In genomic region chr17:3485481-3486068, GRCh38 we compare ENCODE assay signal across 25 cellular contexts. TPM values are rescaled to one million over a fixed set of nuclear protein-coding genes. Genes with fewer than 3 reads are reported as not detected.
"Had no signal": no experiment of that assay in that cellular context is flagged by ENCODE, and none has a peak within 500 bp of the region (broad histone marks: within the 10 kb centered on the region; RNA-seq: fewer than 3 reads in every experiment).

No MANE protein-coding gene starts in this region.

- FAIRE-seq: bronchial epithelial cell had no signal

- H3K4me3 Mint-ChIP-seq: activated B cell treated with CpG ODN at 0.5 μM for 24 hours; activated CD4-positive, alpha-beta T cell treated with anti-CD3 and anti-CD28 coated beads, Interleukin-2, amount 10 ng/mL, durations not matched to agents 24 days and 14 days; activated CD8-positive, alpha-beta memory T cell treated with anti-CD3 and anti-CD28 coated beads, Interleukin-2, amount 10 ng/mL, durations not matched to agents 7 days and 5 days; activated naive CD4-positive, alpha-beta T cell treated with anti-CD3 and anti-CD28 coated beads, Interleukin-2, amount 50 U/mL, for 24 hours; activated T-cell treated with anti-CD3 and anti-CD28 coated beads, Interleukin-2, amount 50 U/mL, for 24 hours; activated T-helper 1 cell treated with anti-CD3 and anti-CD28 coated beads, Interleukin-12 subunit alpha, Interleukin-12 subunit beta, Interleukin-2, Interleukin-4 antibody, amounts not matched to agents 30 ng/mL and 10 ng/mL and 1 ng/mL, durations not matched to agents 14 hours and 24 hours and 36 hours; T-helper 17 cell had no signal

- DNase-seq: activated B cell treated with CpG ODN at 0.5 μM for 24 hours; activated CD4-positive, alpha-beta T cell treated with anti-CD3 and anti-CD28 coated beads for 1 hour; activated CD4-positive, alpha-beta T cell treated with anti-CD3 and anti-CD28 coated beads, Interleukin-2, amount 10 ng/mL, durations not matched to agents 24 days and 14 days; activated CD4-positive, alpha-beta T cell treated with anti-CD3 and anti-CD28 coated beads, Interleukin-2, amount 50 U/mL, for 48 hours; activated CD8-positive, alpha-beta memory T cell treated with anti-CD3 and anti-CD28 coated beads, Interleukin-2, amount 10 ng/mL, durations not matched to agents 7 days and 5 days; activated effector memory CD4-positive, alpha-beta T cell treated with Interleukin-2 at 50 U/mL for 16 hours; activated naive CD4-positive, alpha-beta T cell; activated T-cell treated with anti-CD3 and anti-CD28 coated beads, Interleukin-2, amount 50 U/mL, for 24 hours; aorta; central memory CD4-positive, alpha-beta T cell; MM.1S; NCI-H1105; NCI-H1436 treated with DMSO at 0.1 percent for 48 hours; NCI-H1930; NCI-H345; NCI-H510A; NCI-H69; PC-3; SIG-M5; T-helper 17 cell; T-helper 9 cell had no signal

- H3K36me3 Mint-ChIP-seq: activated CD8-positive, alpha-beta memory T cell treated with anti-CD3 and anti-CD28 coated beads, Interleukin-2, amount 10 ng/mL, durations not matched to agents 7 days and 5 days; activated naive CD4-positive, alpha-beta T cell treated with anti-CD3 and anti-CD28 coated beads, Interleukin-2, amount 50 U/mL, for 24 hours had no signal

- H3K4me1 Mint-ChIP-seq: activated B cell treated with CpG ODN at 0.5 μM for 24 hours; activated CD4-positive, alpha-beta T cell treated with anti-CD3 and anti-CD28 coated beads, Interleukin-2, amount 10 ng/mL, durations not matched to agents 24 days and 14 days; activated CD8-positive, alpha-beta memory T cell treated with anti-CD3 and anti-CD28 coated beads, Interleukin-2, amount 10 ng/mL, durations not matched to agents 7 days and 5 days; activated naive CD4-positive, alpha-beta T cell treated with anti-CD3 and anti-CD28 coated beads, Interleukin-2, amount 50 U/mL, for 24 hours; T-helper 17 cell had no signal

- ATAC-seq: activated CD8-positive, alpha-beta memory T cell treated with anti-CD3 and anti-CD28 coated beads, Interleukin-2, amount 10 ng/mL, durations not matched to agents 7 days and 5 days; PC-3; T-helper 17 cell had no signal

- H3K9me3 Mint-ChIP-seq: activated B cell treated with CpG ODN at 0.5 μM for 24 hours; activated CD4-positive, alpha-beta T cell treated with anti-CD3 and anti-CD28 coated beads, Interleukin-2, amount 10 ng/mL, durations not matched to agents 24 days and 14 days; activated naive CD4-positive, alpha-beta T cell treated with anti-CD3 and anti-CD28 coated beads, Interleukin-2, amount 50 U/mL, for 24 hours; activated T-cell treated with anti-CD3 and anti-CD28 coated beads, Interleukin-2, amount 50 U/mL, for 24 hours; activated T-helper 1 cell treated with anti-CD3 and anti-CD28 coated beads, Interleukin-12 subunit alpha, Interleukin-12 subunit beta, Interleukin-2, Interleukin-4 antibody, amounts not matched to agents 30 ng/mL and 10 ng/mL and 1 ng/mL, durations not matched to agents 14 hours and 24 hours and 36 hours had no signal

- H3K27ac Mint-ChIP-seq: activated B cell treated with CpG ODN at 0.5 μM for 24 hours; activated CD4-positive, alpha-beta T cell treated with anti-CD3 and anti-CD28 coated beads, Interleukin-2, amount 10 ng/mL, durations not matched to agents 24 days and 14 days; activated CD8-positive, alpha-beta memory T cell treated with anti-CD3 and anti-CD28 coated beads, Interleukin-2, amount 10 ng/mL, durations not matched to agents 7 days and 5 days; activated naive CD4-positive, alpha-beta T cell treated with anti-CD3 and anti-CD28 coated beads, Interleukin-2, amount 50 U/mL, for 24 hours; activated T-cell treated with anti-CD3 and anti-CD28 coated beads, Interleukin-2, amount 50 U/mL, for 24 hours; activated T-helper 1 cell treated with anti-CD3 and anti-CD28 coated beads, Interleukin-12 subunit alpha, Interleukin-12 subunit beta, Interleukin-2, Interleukin-4 antibody, amounts not matched to agents 30 ng/mL and 10 ng/mL and 1 ng/mL, durations not matched to agents 14 hours and 24 hours and 36 hours; T-helper 17 cell had no signal

RNA-seq across cellular contexts. Expression of gene ASPA, which starts 9.8 kb away (rescaled TPM):
- total RNA-seq: activated B cell treated with CpG ODN at 0.5 μM for 24 hours; activated CD4-positive, alpha-beta T cell treated with anti-CD3 and anti-CD28 coated beads, Interleukin-2, amount 10 ng/mL, durations not matched to agents 24 days and 14 days; activated CD8-positive, alpha-beta memory T cell treated with anti-CD3 and anti-CD28 coated beads, Interleukin-2, amount 10 ng/mL, durations not matched to agents 7 days and 5 days; activated T-helper 1 cell treated with anti-CD3 and anti-CD28 coated beads, Interleukin-12 subunit alpha, Interleukin-12 subunit beta, Interleukin-2, Interleukin-4 antibody, amounts not matched to agents 30 ng/mL and 10 ng/mL and 1 ng/mL, durations not matched to agents 14 hours and 24 hours and 36 hours; bronchial epithelial cell; chondrocyte; PC-3; T-helper 17 cell had no signal

RNA-seq across cellular contexts. Expression of gene SPATA22, which starts 14.0 kb away (rescaled TPM):
- total RNA-seq: activated B cell treated with CpG ODN at 0.5 μM for 24 hours; activated CD4-positive, alpha-beta T cell treated with anti-CD3 and anti-CD28 coated beads, Interleukin-2, amount 10 ng/mL, durations not matched to agents 24 days and 14 days; activated T-helper 1 cell treated with anti-CD3 and anti-CD28 coated beads, Interleukin-12 subunit alpha, Interleukin-12 subunit beta, Interleukin-2, Interleukin-4 antibody, amounts not matched to agents 30 ng/mL and 10 ng/mL and 1 ng/mL, durations not matched to agents 14 hours and 24 hours and 36 hours; bronchial epithelial cell; chondrocyte; PC-3 had no signal

RNA-seq across cellular contexts. Expression of gene OR1E2, which starts 51.9 kb away (rescaled TPM):
- total RNA-seq: activated B cell treated with CpG ODN at 0.5 μM for 24 hours; activated CD4-positive, alpha-beta T cell treated with anti-CD3 and anti-CD28 coated beads, Interleukin-2, amount 10 ng/mL, durations not matched to agents 24 days and 14 days; activated CD8-positive, alpha-beta memory T cell treated with anti-CD3 and anti-CD28 coated beads, Interleukin-2, amount 10 ng/mL, durations not matched to agents 7 days and 5 days; activated T-helper 1 cell treated with anti-CD3 and anti-CD28 coated beads, Interleukin-12 subunit alpha, Interleukin-12 subunit beta, Interleukin-2, Interleukin-4 antibody, amounts not matched to agents 30 ng/mL and 10 ng/mL and 1 ng/mL, durations not matched to agents 14 hours and 24 hours and 36 hours; aorta; bronchial epithelial cell; chondrocyte; PC-3; T-helper 17 cell had no signal
- polyA plus RNA-seq: aorta had no signal
